In the genomic region with DNA sequence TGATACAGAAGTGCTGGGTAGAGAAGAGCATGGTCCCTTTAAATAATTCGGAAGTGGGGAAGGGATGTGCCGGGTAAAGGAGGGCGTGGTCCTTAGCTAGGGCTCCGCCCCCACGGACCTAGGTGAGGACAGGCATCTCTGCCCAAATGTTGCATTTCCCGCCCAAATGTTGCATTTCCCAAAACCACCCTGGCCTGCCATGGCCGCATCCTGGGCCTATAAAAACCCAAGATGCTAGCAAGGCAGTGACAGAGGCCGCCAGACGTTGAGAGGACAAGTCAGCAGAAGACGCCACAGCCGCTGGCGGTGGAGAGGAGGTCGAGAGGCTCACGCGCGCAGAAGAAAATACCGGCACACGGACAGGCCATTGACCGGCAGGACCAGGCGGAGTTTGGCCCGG, we compare ENCODE assay signal across 29 cellular contexts. TPM values are rescaled to one million over a fixed set of nuclear protein-coding genes. Genes with fewer than 3 reads are reported as not detected.
"Had no signal": no experiment of that assay in that cellular context is flagged by ENCODE, and none has a peak within 500 bp of the region (broad histone marks: within the 10 kb centered on the region; RNA-seq: fewer than 3 reads in every experiment).

No MANE protein-coding gene starts in this region.

- H3K4me1 ChIP-seq: adrenal gland, SJCRH30 had no signal

- H3K36me3 ChIP-seq: adrenal gland, MG63, SJCRH30 had no signal

- H3K4me3 ChIP-seq: adrenal gland, MG63, SJCRH30, SK-N-MC had no signal

- DNase-seq: activated CD4-positive, alpha-beta T cell treated with anti-CD3 and anti-CD28 coated beads for 36 hours; activated CD4-positive, alpha-beta T cell treated with anti-CD3 and anti-CD28 coated beads, Interleukin-2, amount 10 ng/mL, durations not matched to agents 7 days and 5 days; activated CD4-positive, alpha-beta T cell treated with anti-CD3 and anti-CD28 coated beads, Interleukin-2, amount 50 U/mL, for 48 hours; activated CD8-positive, alpha-beta T cell treated with anti-CD3 and anti-CD28 coated beads, Interleukin-2, amount 10 ng/mL, durations not matched to agents 7 days and 5 days; activated gamma-delta T cell treated with Interleukin-2 at 50 U/mL for 16 hours; activated naive CD4-positive, alpha-beta T cell treated with anti-CD3 and anti-CD28 coated beads for 36 hours; activated T-cell treated with anti-CD3 and anti-CD28 coated beads, Interleukin-2, amount 50 U/mL, for 24 hours; adrenal gland; anterior cingulate cortex; central memory CD4-positive, alpha-beta T cell; MG63; NCI-H1048; NCI-H1105 treated with DMSO at 0.1 percent for 48 hours; NCI-H1436; NCI-H1694; NCI-H1930; NCI-H2081 treated with DMSO at 0.1 percent for 48 hours; NCI-H226; NCI-H524 treated with DMSO at 0.1 percent for 48 hours; SHP77; SJCRH30; T1000 had no signal

- H3K9me3 Mint-ChIP-seq: activated naive CD4-positive, alpha-beta T cell treated with anti-CD3 and anti-CD28 coated beads for 36 hours had no signal

- H3K4me1 Mint-ChIP-seq: activated CD4-positive, alpha-beta T cell treated with anti-CD3 and anti-CD28 coated beads for 36 hours; activated CD4-positive, alpha-beta T cell treated with anti-CD3 and anti-CD28 coated beads, Interleukin-2, amount 10 ng/mL, durations not matched to agents 7 days and 5 days; brain had no signal

- H3K9me3 ChIP-seq: adrenal gland, MG63, SJCRH30 had no signal

- H3K27ac Mint-ChIP-seq: activated CD4-positive, alpha-beta T cell treated with anti-CD3 and anti-CD28 coated beads for 36 hours; activated CD4-positive, alpha-beta T cell treated with anti-CD3 and anti-CD28 coated beads, Interleukin-2, amount 10 ng/mL, durations not matched to agents 7 days and 5 days; activated CD8-positive, alpha-beta T cell treated with anti-CD3 and anti-CD28 coated beads, Interleukin-2, amount 10 ng/mL, durations not matched to agents 7 days and 5 days; activated naive CD4-positive, alpha-beta T cell treated with anti-CD3 and anti-CD28 coated beads for 36 hours; activated naive CD4-positive, alpha-beta T cell treated with anti-CD3 and anti-CD28 coated beads, Interleukin-2, amount 50 U/mL, for 72 hours; activated T-cell treated with anti-CD3 and anti-CD28 coated beads, Interleukin-2, amount 50 U/mL, for 24 hours; activated T-helper 1 cell treated with anti-CD3 and anti-CD28 coated beads, Interleukin-12 subunit alpha, Interleukin-12 subunit beta, Interleukin-2, Interleukin-4 antibody, amounts not matched to agents 30 ng/mL and 10 ng/mL and 1 ng/mL, durations not matched to agents 14 hours and 24 hours and 36 hours; brain had no signal

- H3K27me3 ChIP-seq: adrenal gland, MG63, SJCRH30 had no signal

- H3K27ac ChIP-seq: adrenal gland, SJCRH30, SK-N-MC had no signal

- H3K27me3 Mint-ChIP-seq: activated CD4-positive, alpha-beta T cell treated with anti-CD3 and anti-CD28 coated beads for 36 hours; activated CD4-positive, alpha-beta T cell treated with anti-CD3 and anti-CD28 coated beads, Interleukin-2, amount 10 ng/mL, durations not matched to agents 7 days and 5 days; activated T-cell treated with anti-CD3 and anti-CD28 coated beads, Interleukin-2, amount 50 U/mL, for 24 hours had no signal

- H3K36me3 Mint-ChIP-seq: activated naive CD4-positive, alpha-beta T cell treated with anti-CD3 and anti-CD28 coated beads, Interleukin-2, amount 50 U/mL, for 72 hours; brain had no signal

- H3K4me3 Mint-ChIP-seq: activated CD4-positive, alpha-beta T cell treated with anti-CD3 and anti-CD28 coated beads for 36 hours; activated CD4-positive, alpha-beta T cell treated with anti-CD3 and anti-CD28 coated beads, Interleukin-2, amount 10 ng/mL, durations not matched to agents 7 days and 5 days; activated CD8-positive, alpha-beta T cell treated with anti-CD3 and anti-CD28 coated beads, Interleukin-2, amount 10 ng/mL, durations not matched to agents 7 days and 5 days; activated naive CD4-positive, alpha-beta T cell treated with anti-CD3 and anti-CD28 coated beads for 36 hours; activated T-cell treated with anti-CD3 and anti-CD28 coated beads, Interleukin-2, amount 50 U/mL, for 24 hours; activated T-helper 1 cell treated with anti-CD3 and anti-CD28 coated beads, Interleukin-12 subunit alpha, Interleukin-12 subunit beta, Interleukin-2, Interleukin-4 antibody, amounts not matched to agents 30 ng/mL and 10 ng/mL and 1 ng/mL, durations not matched to agents 14 hours and 24 hours and 36 hours; brain had no signal

- ATAC-seq: activated CD4-positive, alpha-beta T cell treated with anti-CD3 and anti-CD28 coated beads for 36 hours; activated CD4-positive, CD25-positive, alpha-beta regulatory T cell treated with anti-CD3 and anti-CD28 coated beads, Interleukin-2, amount 50 U/mL, for 24 hours; activated CD8-positive, alpha-beta T cell treated with anti-CD3 and anti-CD28 coated beads, Interleukin-2, amount 10 ng/mL, durations not matched to agents 7 days and 5 days; activated naive CD4-positive, alpha-beta T cell treated with anti-CD3 and anti-CD28 coated beads, Interleukin-2, amount 50 U/mL, for 72 hours; Panc1 had no signal

RNA-seq across cellular contexts. Expression of a gene that starts 46.1 kb away (rescaled TPM):
- total RNA-seq: activated CD4-positive, alpha-beta T cell treated with anti-CD3 and anti-CD28 coated beads for 36 hours; activated CD4-positive, alpha-beta T cell treated with anti-CD3 and anti-CD28 coated beads, Interleukin-2, amount 10 ng/mL, durations not matched to agents 7 days and 5 days; activated CD8-positive, alpha-beta T cell treated with anti-CD3 and anti-CD28 coated beads, Interleukin-2, amount 10 ng/mL, durations not matched to agents 7 days and 5 days; activated naive CD4-positive, alpha-beta T cell treated with anti-CD3 and anti-CD28 coated beads for 36 hours; activated naive CD4-positive, alpha-beta T cell treated with anti-CD3 and anti-CD28 coated beads, Interleukin-2, amount 50 U/mL, for 72 hours; SJCRH30; T-helper 1 cell treated with Interleukin-12 subunit alpha and Interleukin-12 subunit beta and Interleukin-4 antibody, amounts not matched to agents 30 ng/mL and 1 ng/mL, for 36 hours had no signal
